In the genomic region with DNA sequence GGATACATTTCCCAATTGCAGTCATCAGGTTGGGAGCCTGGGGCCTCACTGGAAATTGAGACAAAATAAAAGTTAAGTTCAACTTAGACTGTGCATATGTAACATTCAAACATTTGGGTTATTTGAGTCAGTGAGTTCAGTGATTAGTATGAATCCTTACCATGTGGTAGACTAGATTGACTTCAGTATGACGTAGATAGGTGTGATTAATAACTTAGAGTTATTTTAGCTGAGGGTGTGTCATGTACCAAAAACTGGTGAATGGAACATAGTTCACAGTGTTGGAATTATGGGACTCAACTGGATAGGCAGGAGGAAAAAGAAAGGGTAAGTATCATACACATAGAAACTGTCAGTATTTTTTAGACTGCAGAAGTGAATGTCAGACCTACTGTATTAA, we compare ENCODE assay signal across 1 cellular context.
TF ChIP-seq lines count a peak whose summit lies in the region.

No MANE protein-coding gene starts in this region.

TF ChIP-seq in WTC11, 78 proteins besides CTCF, POLR2A, EP300 and RAD21 (continued from another document and continues in another):
- TF ChIP-seq ZNF317 (CRISPR knock-in tag; IDR thresholded peaks at IDR 0.05; ENCODE audit: borderline replicate concordance, low read depth) (no peak), NR3C1 (CRISPR knock-in tag; conservative IDR thresholded peaks at IDR 0.05; ENCODE audit: low read depth) (no peak), JUN (CRISPR knock-in tag; IDR thresholded peaks at IDR 0.05) (no peak), CREM (CRISPR knock-in tag; IDR thresholded peaks at IDR 0.05) (no peak), NR1H2 (CRISPR knock-in tag; IDR thresholded peaks at IDR 0.05) (no peak), ESRRA (CRISPR knock-in tag; IDR thresholded peaks at IDR 0.05; ENCODE audit: borderline replicate concordance) (no peak), ARID4B (CRISPR knock-in tag; IDR thresholded peaks at IDR 0.05; ENCODE audit: borderline replicate concordance) (no peak), FOXK1 (CRISPR knock-in tag; IDR thresholded peaks at IDR 0.05) (no peak), NFATC4 (CRISPR knock-in tag; IDR thresholded peaks at IDR 0.05) (peak; percentile 87), ZNF263 (CRISPR knock-in tag; IDR thresholded peaks at IDR 0.05; ENCODE audit: low read depth) (no peak), PRRX2 (CRISPR knock-in tag; IDR thresholded peaks at IDR 0.05) (peak; percentile 90), STAT6 (CRISPR knock-in tag; conservative IDR thresholded peaks at IDR 0.05; ENCODE audit: low read depth) (no peak), ZNF423 (CRISPR knock-in tag; IDR thresholded peaks at IDR 0.05) (no peak), FOXJ3 (CRISPR knock-in tag; IDR thresholded peaks at IDR 0.05; ENCODE audit: borderline replicate concordance) (no peak), ZMAT4 (CRISPR knock-in tag; IDR thresholded peaks at IDR 0.05) (peak; percentile 93), MLX (CRISPR knock-in tag; IDR thresholded peaks at IDR 0.05) (no peak), ZNF138 (CRISPR knock-in tag; conservative IDR thresholded peaks at IDR 0.05) (no peak), MXD4 (CRISPR knock-in tag; IDR thresholded peaks at IDR 0.05; ENCODE audit: borderline replicate concordance) (no peak), ZNF396 (CRISPR knock-in tag; IDR thresholded peaks at IDR 0.05; ENCODE audit: borderline replicate concordance) (no peak), TEAD4 (CRISPR knock-in tag; IDR thresholded peaks at IDR 0.05) (no peak), CREB1 (CRISPR knock-in tag; IDR thresholded peaks at IDR 0.05) (no peak), SMAD3 (CRISPR knock-in tag; IDR thresholded peaks at IDR 0.05; ENCODE audit: borderline replicate concordance) (no peak), ZBTB21 (CRISPR knock-in tag; IDR thresholded peaks at IDR 0.05; ENCODE audit: borderline replicate concordance) (no peak), NR2C2 (CRISPR knock-in tag; IDR thresholded peaks at IDR 0.05) (no peak), NFE2L1 (CRISPR knock-in tag; IDR thresholded peaks at IDR 0.05) (no peak), AR (CRISPR knock-in tag; IDR thresholded peaks at IDR 0.05) (no peak; the same call in 1 of the 2 replicates), CDX4 (CRISPR knock-in tag; IDR thresholded peaks at IDR 0.05; ENCODE audit: borderline replicate concordance) (no peak), ZNF281 (CRISPR knock-in tag; IDR thresholded peaks at IDR 0.05) (no peak)
- TF ChIP-seq, protein P1, sequence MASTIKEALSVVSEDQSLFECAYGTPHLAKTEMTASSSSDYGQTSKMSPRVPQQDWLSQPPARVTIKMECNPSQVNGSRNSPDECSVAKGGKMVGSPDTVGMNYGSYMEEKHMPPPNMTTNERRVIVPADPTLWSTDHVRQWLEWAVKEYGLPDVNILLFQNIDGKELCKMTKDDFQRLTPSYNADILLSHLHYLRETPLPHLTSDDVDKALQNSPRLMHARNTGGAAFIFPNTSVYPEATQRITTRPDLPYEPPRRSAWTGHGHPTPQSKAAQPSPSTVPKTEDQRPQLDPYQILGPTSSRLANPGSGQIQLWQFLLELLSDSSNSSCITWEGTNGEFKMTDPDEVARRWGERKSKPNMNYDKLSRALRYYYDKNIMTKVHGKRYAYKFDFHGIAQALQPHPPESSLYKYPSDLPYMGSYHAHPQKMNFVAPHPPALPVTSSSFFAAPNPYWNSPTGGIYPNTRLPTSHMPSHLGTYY (CRISPR knock-in tag; IDR thresholded peaks at IDR 0.05) = peak; percentile 87
- TF ChIP-seq, protein P2, sequence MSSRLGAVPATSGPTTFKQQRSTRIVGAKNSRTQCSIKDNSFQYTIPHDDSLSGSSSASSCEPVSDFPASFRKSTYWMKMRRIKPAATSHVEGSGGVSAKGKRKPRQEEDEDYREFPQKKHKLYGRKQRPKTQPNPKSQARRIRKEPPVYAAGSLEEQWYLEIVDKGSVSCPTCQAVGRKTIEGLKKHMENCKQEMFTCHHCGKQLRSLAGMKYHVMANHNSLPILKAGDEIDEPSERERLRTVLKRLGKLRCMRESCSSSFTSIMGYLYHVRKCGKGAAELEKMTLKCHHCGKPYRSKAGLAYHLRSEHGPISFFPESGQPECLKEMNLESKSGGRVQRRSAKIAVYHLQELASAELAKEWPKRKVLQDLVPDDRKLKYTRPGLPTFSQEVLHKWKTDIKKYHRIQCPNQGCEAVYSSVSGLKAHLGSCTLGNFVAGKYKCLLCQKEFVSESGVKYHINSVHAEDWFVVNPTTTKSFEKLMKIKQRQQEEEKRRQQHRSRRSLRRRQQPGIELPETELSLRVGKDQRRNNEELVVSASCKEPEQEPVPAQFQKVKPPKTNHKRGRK (CRISPR knock-in tag; IDR thresholded peaks at IDR 0.05; ENCODE audit: borderline replicate concordance) = no peak
- TF ChIP-seq, protein P3, sequence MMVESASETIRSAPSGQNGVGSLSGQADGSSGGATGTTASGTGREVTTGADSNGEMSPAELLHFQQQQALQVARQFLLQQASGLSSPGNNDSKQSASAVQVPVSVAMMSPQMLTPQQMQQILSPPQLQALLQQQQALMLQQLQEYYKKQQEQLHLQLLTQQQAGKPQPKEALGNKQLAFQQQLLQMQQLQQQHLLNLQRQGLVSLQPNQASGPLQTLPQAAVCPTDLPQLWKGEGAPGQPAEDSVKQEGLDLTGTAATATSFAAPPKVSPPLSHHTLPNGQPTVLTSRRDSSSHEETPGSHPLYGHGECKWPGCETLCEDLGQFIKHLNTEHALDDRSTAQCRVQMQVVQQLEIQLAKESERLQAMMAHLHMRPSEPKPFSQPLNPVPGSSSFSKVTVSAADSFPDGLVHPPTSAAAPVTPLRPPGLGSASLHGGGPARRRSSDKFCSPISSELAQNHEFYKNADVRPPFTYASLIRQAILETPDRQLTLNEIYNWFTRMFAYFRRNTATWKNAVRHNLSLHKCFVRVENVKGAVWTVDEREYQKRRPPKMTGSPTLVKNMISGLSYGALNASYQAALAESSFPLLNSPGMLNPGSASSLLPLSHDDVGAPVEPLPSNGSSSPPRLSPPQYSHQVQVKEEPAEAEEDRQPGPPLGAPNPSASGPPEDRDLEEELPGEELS (CRISPR knock-in tag; IDR thresholded peaks at IDR 0.05) = no peak
- TF ChIP-seq, protein P4, sequence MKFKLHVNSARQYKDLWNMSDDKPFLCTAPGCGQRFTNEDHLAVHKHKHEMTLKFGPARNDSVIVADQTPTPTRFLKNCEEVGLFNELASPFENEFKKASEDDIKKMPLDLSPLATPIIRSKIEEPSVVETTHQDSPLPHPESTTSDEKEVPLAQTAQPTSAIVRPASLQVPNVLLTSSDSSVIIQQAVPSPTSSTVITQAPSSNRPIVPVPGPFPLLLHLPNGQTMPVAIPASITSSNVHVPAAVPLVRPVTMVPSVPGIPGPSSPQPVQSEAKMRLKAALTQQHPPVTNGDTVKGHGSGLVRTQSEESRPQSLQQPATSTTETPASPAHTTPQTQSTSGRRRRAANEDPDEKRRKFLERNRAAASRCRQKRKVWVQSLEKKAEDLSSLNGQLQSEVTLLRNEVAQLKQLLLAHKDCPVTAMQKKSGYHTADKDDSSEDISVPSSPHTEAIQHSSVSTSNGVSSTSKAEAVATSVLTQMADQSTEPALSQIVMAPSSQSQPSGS (CRISPR knock-in tag; IDR thresholded peaks at IDR 0.05; ENCODE audit: borderline replicate concordance, low read depth) = no peak
